In genomic region chr2:230793573-230794359, GRCh38 we compare ENCODE assay signal across 8 cellular contexts.
DNase-seq lines count a peak whose midpoint lies in the region; ATAC-seq and TF ChIP-seq lines count a peak whose summit lies in the region.

No MANE protein-coding gene starts in this region.

- peak overlapping the region; percentile 88 to 94 (median 90) for H3K27ac Mint-ChIP-seq in CD4-positive, CD25-positive, alpha-beta regulatory T cell

- no peaks in the 10 kb centered on the region for H3K27me3 ChIP-seq in CD4-positive, CD25-positive, alpha-beta regulatory T cell (ENCODE audit: control insufficient read depth, insufficient read depth, low read length)
- H3K27me3 ChIP-seq in kidney epithelial cell (ENCODE audit: control insufficient read depth, insufficient read depth, low read length): no peaks in the 10 kb centered on the region

- H3K36me3 Mint-ChIP-seq in CD4-positive, CD25-positive, alpha-beta regulatory T cell: peaks cover 39% of the 10 kb centered on the region

- peak; percentile 96 for ATAC-seq in CD4-positive, CD25-positive, alpha-beta regulatory T cell (ENCODE audit: low read depth in 2 of 2)
- ATAC-seq in HG02885 (IDR thresholded peaks at IDR 0.05; ENCODE audit: poor library complexity, unreplicated experiment): peak; percentile 46

- peak overlapping the region; percentile 21 to 76 (median 66) for H3K4me3 Mint-ChIP-seq in CD4-positive, CD25-positive, alpha-beta regulatory T cell

- no peak for TF ChIP-seq CTCF in astrocyte of the cerebellum (IDR thresholded peaks at IDR 0.05; ENCODE audit: low read depth, low read length, missing control alignments)
- TF ChIP-seq CTCF in kidney epithelial cell (IDR thresholded peaks at IDR 0.05; ENCODE audit: insufficient read depth, low read length, poor library complexity, severe bottlenecking): no peak

- no peaks in the 10 kb centered on the region for H3K27me3 Mint-ChIP-seq in CD4-positive, CD25-positive, alpha-beta regulatory T cell

- in situ Hi-C loops in astrocyte of the cerebellum (cut with HindIII; ENCODE audit: low sequenced_read_pairs): no loop called here

- peak overlapping the region; percentile 68 for H3K27ac ChIP-seq in CD4-positive, CD25-positive, alpha-beta regulatory T cell (ENCODE audit: insufficient read depth, low read length, poor library complexity, severe bottlenecking)

- peaks cover 43% of the 10 kb centered on the region for H3K4me1 ChIP-seq in CD4-positive, CD25-positive, alpha-beta regulatory T cell (ENCODE audit: control insufficient read depth, insufficient read depth, low read length, poor library complexity, severe bottlenecking)

- peaks cover 0 to 9% (median 3%) of the 10 kb centered on the region in 7 donors for H3K9me3 Mint-ChIP-seq in CD4-positive, CD25-positive, alpha-beta regulatory T cell

- peaks cover 5% of the 10 kb centered on the region in 2 experiments for H3K9me3 ChIP-seq in CD4-positive, CD25-positive, alpha-beta regulatory T cell (ENCODE audit: control insufficient read depth in 2 of 2, low read length in 2 of 2)

- H3K36me3 ChIP-seq in CD4-positive, CD25-positive, alpha-beta regulatory T cell (ENCODE audit: control insufficient read depth, insufficient read depth, low read length): peaks cover 55% of the 10 kb centered on the region
- H3K36me3 ChIP-seq in kidney epithelial cell (ENCODE audit: control insufficient read depth, insufficient read depth, low read length): no peaks in the 10 kb centered on the region

- peak overlapping the region; percentile 59 for H3K4me3 ChIP-seq in CD4-positive, CD25-positive, alpha-beta regulatory T cell (ENCODE audit: low read depth, low read length)
- H3K4me3 ChIP-seq in astrocyte of the cerebellum (ENCODE audit: low read depth, low read length): no peak overlapping the region
- H3K4me3 ChIP-seq in kidney epithelial cell (ENCODE audit: low read depth, low read length): no peak overlapping the region

- DNase-seq in CD4-positive, CD25-positive, alpha-beta regulatory T cell: peak; percentile 49 to 89 (median 63)
- peak; percentile 83 for DNase-seq in T1000 (lab: John Stamatoyannopoulos, UW)
- DNase-seq in astrocyte of the cerebellum (ENCODE audit: low read depth): peak; percentile 99
- DNase-seq in kidney epithelial cell (ENCODE audit: low read depth): peak; percentile 99
- DNase-seq in stimulated activated CD4-positive, alpha-beta T cell treated with anti-CD3 and anti-CD28 coated beads, Interleukin-1b, Interleukin-23, amount 100 ng/mL, for 48 hours: peak; percentile 83
- no peak for DNase-seq in NCI-H774 (lab: John Stamatoyannopoulos, UW)
- DNase-seq in NCI-H526 (lab: John Stamatoyannopoulos, UW): no peak

- peaks cover 30 to 52% (median 42%) of the 10 kb centered on the region in 4 donors for H3K4me1 Mint-ChIP-seq in CD4-positive, CD25-positive, alpha-beta regulatory T cell

Comparison
In these comparisons a context has a peak if more than half of its experiments do, and no peak if none do; other contexts are left out.
1. DNase-seq: peak in CD4-positive, CD25-positive, alpha-beta regulatory T cell (3 of 3), T1000 (single experiment), astrocyte of the cerebellum (single experiment), kidney epithelial cell (single experiment) and stimulated activated CD4-positive, alpha-beta T cell treated with anti-CD3 and anti-CD28 coated beads, Interleukin-1b, Interleukin-23, amount 100 ng/mL, for 48 hours (single experiment); none in NCI-H774 (single experiment) and NCI-H526 (0 of 2).